Comparison of ENCODE assay signal across 3 cellular contexts in the genomic region with DNA sequence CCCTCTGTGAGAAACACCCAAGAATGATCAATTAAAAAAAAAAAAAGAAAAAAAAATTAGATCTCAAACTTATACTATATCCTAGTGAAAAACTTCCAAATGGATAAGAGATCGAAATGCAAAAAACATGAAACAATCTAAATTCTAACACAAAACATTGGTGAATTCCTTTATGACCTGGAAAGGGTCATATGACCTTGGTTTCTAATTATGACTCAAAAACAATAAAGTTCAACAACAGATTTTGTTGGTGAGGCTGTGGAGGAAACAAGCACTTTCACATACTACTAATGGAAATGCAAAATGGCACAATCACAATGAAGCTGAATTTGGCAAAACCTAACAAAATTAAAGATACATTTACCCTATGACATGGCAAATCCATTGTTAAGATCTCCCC.
TF ChIP-seq lines count a peak whose summit lies in the region.

No MANE protein-coding gene starts in this region.

TF ChIP-seq in A549, 52 proteins besides CTCF, POLR2A, EP300 and RAD21:
- TF ChIP-seq TFCP2L1 (CRISPR knock-in tag; IDR thresholded peaks at IDR 0.05) (no peak), JUN (IDR thresholded peaks at IDR 0.05) (no peak), KDM1A (IDR thresholded peaks at IDR 0.05; ENCODE audit: low read depth) (no peak), FOXS1 (CRISPR knock-in tag; IDR thresholded peaks at IDR 0.05) (no peak), ZNF302 (CRISPR knock-in tag; IDR thresholded peaks at IDR 0.05) (no peak), RARB (CRISPR knock-in tag; IDR thresholded peaks at IDR 0.05) (no peak), POLR2AphosphoS2 (conservative IDR thresholded peaks at IDR 0.05; ENCODE audit: low read length) (no peak), EHF (CRISPR knock-in tag; IDR thresholded peaks at IDR 0.05) (no peak), EHMT2 (IDR thresholded peaks at IDR 0.05; ENCODE audit: low read depth) (no peak), ZC3H11A (IDR thresholded peaks at IDR 0.05) (no peak)
- TF ChIP-seq, protein P1, sequence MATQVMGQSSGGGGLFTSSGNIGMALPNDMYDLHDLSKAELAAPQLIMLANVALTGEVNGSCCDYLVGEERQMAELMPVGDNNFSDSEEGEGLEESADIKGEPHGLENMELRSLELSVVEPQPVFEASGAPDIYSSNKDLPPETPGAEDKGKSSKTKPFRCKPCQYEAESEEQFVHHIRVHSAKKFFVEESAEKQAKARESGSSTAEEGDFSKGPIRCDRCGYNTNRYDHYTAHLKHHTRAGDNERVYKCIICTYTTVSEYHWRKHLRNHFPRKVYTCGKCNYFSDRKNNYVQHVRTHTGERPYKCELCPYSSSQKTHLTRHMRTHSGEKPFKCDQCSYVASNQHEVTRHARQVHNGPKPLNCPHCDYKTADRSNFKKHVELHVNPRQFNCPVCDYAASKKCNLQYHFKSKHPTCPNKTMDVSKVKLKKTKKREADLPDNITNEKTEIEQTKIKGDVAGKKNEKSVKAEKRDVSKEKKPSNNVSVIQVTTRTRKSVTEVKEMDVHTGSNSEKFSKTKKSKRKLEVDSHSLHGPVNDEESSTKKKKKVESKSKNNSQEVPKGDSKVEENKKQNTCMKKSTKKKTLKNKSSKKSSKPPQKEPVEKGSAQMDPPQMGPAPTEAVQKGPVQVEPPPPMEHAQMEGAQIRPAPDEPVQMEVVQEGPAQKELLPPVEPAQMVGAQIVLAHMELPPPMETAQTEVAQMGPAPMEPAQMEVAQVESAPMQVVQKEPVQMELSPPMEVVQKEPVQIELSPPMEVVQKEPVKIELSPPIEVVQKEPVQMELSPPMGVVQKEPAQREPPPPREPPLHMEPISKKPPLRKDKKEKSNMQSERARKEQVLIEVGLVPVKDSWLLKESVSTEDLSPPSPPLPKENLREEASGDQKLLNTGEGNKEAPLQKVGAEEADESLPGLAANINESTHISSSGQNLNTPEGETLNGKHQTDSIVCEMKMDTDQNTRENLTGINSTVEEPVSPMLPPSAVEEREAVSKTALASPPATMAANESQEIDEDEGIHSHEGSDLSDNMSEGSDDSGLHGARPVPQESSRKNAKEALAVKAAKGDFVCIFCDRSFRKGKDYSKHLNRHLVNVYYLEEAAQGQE (IDR thresholded peaks at IDR 0.05): no peak
- TF ChIP-seq, protein P2, sequence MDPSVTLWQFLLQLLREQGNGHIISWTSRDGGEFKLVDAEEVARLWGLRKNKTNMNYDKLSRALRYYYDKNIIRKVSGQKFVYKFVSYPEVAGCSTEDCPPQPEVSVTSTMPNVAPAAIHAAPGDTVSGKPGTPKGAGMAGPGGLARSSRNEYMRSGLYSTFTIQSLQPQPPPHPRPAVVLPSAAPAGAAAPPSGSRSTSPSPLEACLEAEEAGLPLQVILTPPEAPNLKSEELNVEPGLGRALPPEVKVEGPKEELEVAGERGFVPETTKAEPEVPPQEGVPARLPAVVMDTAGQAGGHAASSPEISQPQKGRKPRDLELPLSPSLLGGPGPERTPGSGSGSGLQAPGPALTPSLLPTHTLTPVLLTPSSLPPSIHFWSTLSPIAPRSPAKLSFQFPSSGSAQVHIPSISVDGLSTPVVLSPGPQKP (IDR thresholded peaks at IDR 0.05; ENCODE audit: low read depth, low read length): no peak
- TF ChIP-seq, protein P3, sequence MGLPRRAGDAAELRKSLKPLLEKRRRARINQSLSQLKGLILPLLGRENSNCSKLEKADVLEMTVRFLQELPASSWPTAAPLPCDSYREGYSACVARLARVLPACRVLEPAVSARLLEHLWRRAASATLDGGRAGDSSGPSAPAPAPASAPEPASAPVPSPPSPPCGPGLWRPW (IDR thresholded peaks at IDR 0.05): no peak
- TF ChIP-seq, protein P4, sequence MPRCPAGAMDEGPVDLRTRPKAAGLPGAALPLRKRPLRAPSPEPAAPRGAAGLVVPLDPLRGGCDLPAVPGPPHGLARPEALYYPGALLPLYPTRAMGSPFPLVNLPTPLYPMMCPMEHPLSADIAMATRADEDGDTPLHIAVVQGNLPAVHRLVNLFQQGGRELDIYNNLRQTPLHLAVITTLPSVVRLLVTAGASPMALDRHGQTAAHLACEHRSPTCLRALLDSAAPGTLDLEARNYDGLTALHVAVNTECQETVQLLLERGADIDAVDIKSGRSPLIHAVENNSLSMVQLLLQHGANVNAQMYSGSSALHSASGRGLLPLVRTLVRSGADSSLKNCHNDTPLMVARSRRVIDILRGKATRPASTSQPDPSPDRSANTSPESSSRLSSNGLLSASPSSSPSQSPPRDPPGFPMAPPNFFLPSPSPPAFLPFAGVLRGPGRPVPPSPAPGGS (IDR thresholded peaks at IDR 0.05): no peak

TF ChIP-seq in GM12878, 131 proteins besides CTCF, POLR2A, EP300 and RAD21:
- TF ChIP-seq MEF2A (IDR thresholded peaks at IDR 0.05; ENCODE audit: insufficient read depth, low read depth, low read length): no peak
- TF ChIP-seq, protein P5, sequence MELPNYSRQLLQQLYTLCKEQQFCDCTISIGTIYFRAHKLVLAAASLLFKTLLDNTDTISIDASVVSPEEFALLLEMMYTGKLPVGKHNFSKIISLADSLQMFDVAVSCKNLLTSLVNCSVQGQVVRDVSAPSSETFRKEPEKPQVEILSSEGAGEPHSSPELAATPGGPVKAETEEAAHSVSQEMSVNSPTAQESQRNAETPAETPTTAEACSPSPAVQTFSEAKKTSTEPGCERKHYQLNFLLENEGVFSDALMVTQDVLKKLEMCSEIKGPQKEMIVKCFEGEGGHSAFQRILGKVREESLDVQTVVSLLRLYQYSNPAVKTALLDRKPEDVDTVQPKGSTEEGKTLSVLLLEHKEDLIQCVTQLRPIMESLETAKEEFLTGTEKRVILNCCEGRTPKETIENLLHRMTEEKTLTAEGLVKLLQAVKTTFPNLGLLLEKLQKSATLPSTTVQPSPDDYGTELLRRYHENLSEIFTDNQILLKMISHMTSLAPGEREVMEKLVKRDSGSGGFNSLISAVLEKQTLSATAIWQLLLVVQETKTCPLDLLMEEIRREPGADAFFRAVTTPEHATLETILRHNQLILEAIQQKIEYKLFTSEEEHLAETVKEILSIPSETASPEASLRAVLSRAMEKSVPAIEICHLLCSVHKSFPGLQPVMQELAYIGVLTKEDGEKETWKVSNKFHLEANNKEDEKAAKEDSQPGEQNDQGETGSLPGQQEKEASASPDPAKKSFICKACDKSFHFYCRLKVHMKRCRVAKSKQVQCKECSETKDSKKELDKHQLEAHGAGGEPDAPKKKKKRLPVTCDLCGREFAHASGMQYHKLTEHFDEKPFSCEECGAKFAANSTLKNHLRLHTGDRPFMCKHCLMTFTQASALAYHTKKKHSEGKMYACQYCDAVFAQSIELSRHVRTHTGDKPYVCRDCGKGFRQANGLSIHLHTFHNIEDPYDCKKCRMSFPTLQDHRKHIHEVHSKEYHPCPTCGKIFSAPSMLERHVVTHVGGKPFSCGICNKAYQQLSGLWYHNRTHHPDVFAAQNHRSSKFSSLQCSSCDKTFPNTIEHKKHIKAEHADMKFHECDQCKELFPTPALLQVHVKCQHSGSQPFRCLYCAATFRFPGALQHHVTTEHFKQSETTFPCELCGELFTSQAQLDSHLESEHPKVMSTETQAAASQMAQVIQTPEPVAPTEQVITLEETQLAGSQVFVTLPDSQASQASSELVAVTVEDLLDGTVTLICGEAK (IDR thresholded peaks at IDR 0.05; ENCODE audit: borderline replicate concordance): peak; percentile 64

TF ChIP-seq in K562, 482 proteins besides CTCF, POLR2A, EP300 and RAD21:
- TF ChIP-seq, protein P5 (IDR thresholded peaks at IDR 0.05): peak; percentile 69
- TF ChIP-seq, protein P5 (CRISPR knock-in tag; IDR thresholded peaks at IDR 0.05): no peak
- TF ChIP-seq NFIX (CRISPR knock-in tag; IDR thresholded peaks at IDR 0.05; ENCODE audit: low read depth): no peak
- no peak for TF ChIP-seq WHSC1 (IDR thresholded peaks at IDR 0.05; ENCODE audit: low read length)
